Comparison of ENCODE assay signal across 2 cellular contexts in the genomic region with DNA sequence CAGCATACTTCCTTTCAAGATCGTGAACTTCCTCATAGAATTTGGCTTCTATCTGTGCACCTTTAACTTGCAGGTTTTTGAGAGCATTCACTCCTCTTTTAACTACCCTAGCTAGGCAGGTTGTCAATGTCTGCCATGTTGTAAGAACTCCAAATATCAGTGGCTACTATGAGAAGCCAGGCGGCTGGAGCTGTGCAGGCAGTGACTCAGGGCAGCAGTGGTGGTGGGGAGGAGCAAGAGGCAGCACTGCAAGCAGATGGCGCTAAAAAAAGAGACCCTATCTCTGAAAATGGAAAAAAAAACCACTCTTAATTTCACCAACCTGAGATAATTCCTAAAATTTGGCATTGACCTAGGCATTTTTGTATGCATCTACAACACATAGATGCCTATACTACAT.
TF ChIP-seq lines count a peak whose summit lies in the region.

No MANE protein-coding gene starts in this region.

TF ChIP-seq in GM23338, 12 proteins besides CTCF, POLR2A, EP300 and RAD21:
- no peak for TF ChIP-seq ZNF331 (CRISPR knock-in tag; IDR thresholded peaks at IDR 0.05; ENCODE audit: low read depth)
- TF ChIP-seq NANOG (IDR thresholded peaks at IDR 0.05; ENCODE audit: borderline replicate concordance) = no peak
- TF ChIP-seq ZNF462 (CRISPR knock-in tag; IDR thresholded peaks at IDR 0.05) = no peak
- no peak for TF ChIP-seq EZH2phosphoT487 (IDR thresholded peaks at IDR 0.05; ENCODE audit: unreplicated experiment)
- TF ChIP-seq EZH2 (IDR thresholded peaks at IDR 0.05; ENCODE audit: low read depth, unreplicated experiment) = no peak
- TF ChIP-seq JUNB (IDR thresholded peaks at IDR 0.05; ENCODE audit: unreplicated experiment) = no peak
- TF ChIP-seq STAT1 (IDR thresholded peaks at IDR 0.05; ENCODE audit: unreplicated experiment) = no peak
- no peak for TF ChIP-seq CREB1 (CRISPR knock-in tag; IDR thresholded peaks at IDR 0.05; ENCODE audit: low read depth)

TF ChIP-seq in K562, 482 proteins besides CTCF, POLR2A, EP300 and RAD21:
- TF ChIP-seq FOXP1 (CRISPR knock-in tag; IDR thresholded peaks at IDR 0.05) = no peak
